Comparison of ENCODE assay signal across 9 cellular contexts in genomic region chr2:3576325-3576630, GRCh38. TPM values are rescaled to one million over a fixed set of nuclear protein-coding genes. Genes with fewer than 3 reads are reported as not detected.
A peak's percentile ranks its signal among the peaks of the same experiment; 100 is the strongest.
DNase-seq lines count a peak whose midpoint lies in the region; ATAC-seq and TF ChIP-seq lines count a peak whose summit lies in the region.
"Not testable (repeated sequence)": the region's sequence is repeated elsewhere in the genome, so short reads cannot be mapped to it uniquely, and the experiment has no call there.
"Had no signal": no experiment of that assay in that cellular context is flagged by ENCODE, and none has a peak within 500 bp of the region (broad histone marks: within the 10 kb centered on the region; RNA-seq: fewer than 3 reads in every experiment).

No MANE protein-coding gene starts in this region.

- 64 to 77% methylated on average over 10 of the region's 10 CpGs for WGBS in lung, 2 donors
- no CpG with 5 or more reads among the region's 10 CpGs for WGBS in trophoblast cell (ENCODE audit: extremely low coverage, insufficient coverage, insufficient read length)
- 55 to 68% methylated on average over 10 of the region's 10 CpGs for WGBS in transverse colon (ENCODE audit: low coverage in 1 of 2), 2 donors

- H3K18ac ChIP-seq in trophoblast cell (ENCODE audit: low read length), result not testable (repeated sequence)

- not testable (repeated sequence) for H2AK5ac ChIP-seq in trophoblast cell (ENCODE audit: low read length)

- H2AFZ ChIP-seq in trophoblast cell (ENCODE audit: insufficient read depth, low read length, poor library complexity), result not testable (repeated sequence)

- H3K4me1 ChIP-seq in Caco-2 (peaks cover 17% of the 10 kb centered on the region), lung (ENCODE audit: control insufficient read depth in 2 of 2, insufficient read depth in 2 of 2, low read length in 2 of 2) (peaks cover 4 to 28% of the 10 kb centered on the region in 2 donors), transverse colon (peaks cover 14 to 36% (median 32%) of the 10 kb centered on the region in 4 donors)
- H3K4me1 ChIP-seq in trophoblast cell (ENCODE audit: control insufficient read depth in 1 of 2, insufficient read depth in 2 of 2, low read length in 2 of 2), result not testable (repeated sequence)

- not testable (repeated sequence) for H3K14ac ChIP-seq in trophoblast cell (ENCODE audit: low read length)

- not testable (repeated sequence) for H3K36me3 ChIP-seq in Caco-2 (ENCODE audit: control insufficient read depth, insufficient read depth, low read length)
- peaks cover 58% of the 10 kb centered on the region for H3K36me3 ChIP-seq in MG63
- peaks cover 46% of the 10 kb centered on the region for H3K36me3 ChIP-seq in brain microvascular endothelial cell (replicated peaks)
- H3K36me3 ChIP-seq in lung (ENCODE audit: control insufficient read depth in 2 of 2, insufficient read depth in 2 of 2, low read length in 2 of 2), result peaks cover 7 to 27% of the 10 kb centered on the region in 2 donors
- H3K36me3 ChIP-seq in trophoblast cell (ENCODE audit: control insufficient read depth in 1 of 2, insufficient read depth in 2 of 2, low read length in 2 of 2), result peaks cover 14 to 29% of the 10 kb centered on the region in 2 experiments
- H3K36me3 ChIP-seq in transverse colon, result peaks cover 0 to 46% (median 15%) of the 10 kb centered on the region in 4 donors

- H2BK5ac ChIP-seq in trophoblast cell (ENCODE audit: low read depth, low read length, poor library complexity), result not testable (repeated sequence)

- H3K4me2 ChIP-seq in trophoblast cell (ENCODE audit: low read length), result peak overlapping the region; percentile 92

- not testable (repeated sequence) for H3K9me3 Mint-ChIP-seq in Caco-2 (ENCODE audit: unreplicated experiment); activated CD4-positive, alpha-beta T cell treated with anti-CD3 and anti-CD28 coated beads, Interleukin-2, amount 10 ng/mL, durations not matched to agents 7 days and 5 days

- peak overlapping the region; percentile 95 for H3K4me3 Mint-ChIP-seq in Caco-2 (ENCODE audit: unreplicated experiment)
- peak overlapping the region; percentile 89 for H3K4me3 Mint-ChIP-seq in activated CD4-positive, alpha-beta T cell treated with anti-CD3 and anti-CD28 coated beads, Interleukin-2, amount 10 ng/mL, durations not matched to agents 7 days and 5 days

- BruUV-seq in Caco-2 (replicated peaks; lab: Mats Ljungman, UMichigan), result not testable (repeated sequence)

- H3K4me3 ChIP-seq in Caco-2 (ENCODE audit: low read depth, low read length) (peak overlapping the region; percentile 97), MG63 (peak overlapping the region; percentile 93), brain microvascular endothelial cell (ENCODE audit: low read depth, low read length) (peak overlapping the region; percentile 94), fibroblast of pulmonary artery (replicated peaks; ENCODE audit: low read depth, low read length) (peak overlapping the region; percentile 80), lung (peak overlapping the region; percentile 80), trophoblast cell (ENCODE audit: low read depth, low read length) (peak overlapping the region; percentile 99), transverse colon (peak overlapping the region in 3 of 4 donors; percentile 65 to 74 (median 72))

- H4K8ac ChIP-seq in trophoblast cell (ENCODE audit: low read depth, low read length), result not testable (repeated sequence)

- POLR2A ChIA-PET in Caco-2 (lab: Charles Lee), result interaction anchor here (0.8 to 1.7 kb wide), 3 partner anchors 18 to 93 kb away, joined by 3 to 22 read pairs (median 3); partner anchors contain the start of gene RNASEH1
- POLR2A ChIA-PET in activated CD4-positive, alpha-beta T cell treated with anti-CD3 and anti-CD28 coated beads, Interleukin-2, amount 10 ng/mL, durations not matched to agents 7 days and 5 days (lab: Charles Lee), result interaction anchor here (2.2 kb wide), 1 partner anchor 18 kb away, joined by 6 read pairs; the partner anchor contains the start of gene RNASEH1

- H4K91ac ChIP-seq in trophoblast cell (ENCODE audit: low read depth, low read length), result not testable (repeated sequence)

- not testable (repeated sequence) for TF ChIP-seq CTCF in Caco-2 (IDR thresholded peaks at IDR 0.05; ENCODE audit: insufficient read depth in 1 of 2, low read depth in 1 of 2, low read length in 1 of 2, severe bottlenecking in 1 of 2, unreplicated experiment in 1 of 2); brain microvascular endothelial cell (IDR thresholded peaks at IDR 0.05; ENCODE audit: low read depth, low read length, missing control alignments); fibroblast of pulmonary artery (IDR thresholded peaks at IDR 0.05; ENCODE audit: low read length, missing control alignments); lung (IDR thresholded peaks at IDR 0.05; ENCODE audit: control extremely low read depth, extremely low read depth); transverse colon (IDR thresholded peaks at IDR 0.05)

- H2BK120ac ChIP-seq in trophoblast cell (ENCODE audit: insufficient read depth, low read length, poor library complexity), result not testable (repeated sequence)

- H3K4me1 Mint-ChIP-seq in Caco-2 (ENCODE audit: low read depth, unreplicated experiment), result peaks cover 34% of the 10 kb centered on the region
- H3K4me1 Mint-ChIP-seq in activated CD4-positive, alpha-beta T cell treated with anti-CD3 and anti-CD28 coated beads, Interleukin-2, amount 10 ng/mL, durations not matched to agents 7 days and 5 days, result peaks cover 55% of the 10 kb centered on the region

- ATAC-seq in lung (ENCODE audit: insufficient read depth, low FRiP score), result not testable (repeated sequence)

- not testable (repeated sequence) for TF ChIP-seq EP300 in transverse colon (IDR thresholded peaks at IDR 0.05; ENCODE audit: low read depth)

- H2BK12ac ChIP-seq in trophoblast cell (ENCODE audit: low read length), result not testable (repeated sequence)

- H3K36me3 Mint-ChIP-seq in Caco-2 (ENCODE audit: insufficient read depth, unreplicated experiment), result peaks cover 68% of the 10 kb centered on the region
- H3K36me3 Mint-ChIP-seq in activated CD4-positive, alpha-beta T cell treated with anti-CD3 and anti-CD28 coated beads, Interleukin-2, amount 10 ng/mL, durations not matched to agents 7 days and 5 days (ENCODE audit: low read depth), result peaks cover 54% of the 10 kb centered on the region

- TF ChIP-seq POLR2A in transverse colon (IDR thresholded peaks at IDR 0.05), result not testable (repeated sequence)

- H3K23ac ChIP-seq in trophoblast cell (ENCODE audit: low read length), result not testable (repeated sequence)

- peak overlapping the region; percentile 95 for H3K9ac ChIP-seq in trophoblast cell (ENCODE audit: low read length)

- not testable (repeated sequence) for H3K27me3 ChIP-seq in Caco-2 (replicated peaks; ENCODE audit: control insufficient read depth, insufficient read depth, low read length); MG63; brain microvascular endothelial cell (replicated peaks); lung (ENCODE audit: control insufficient read depth, insufficient read depth); trophoblast cell (ENCODE audit: insufficient read depth, low read length); transverse colon

- peak overlapping the region; percentile 87 for H3K4ac ChIP-seq in trophoblast cell (ENCODE audit: low read depth, low read length)

- H3K9me3 ChIP-seq in Caco-2; MG63; lung (ENCODE audit: control insufficient read depth in 2 of 2, insufficient read depth in 1 of 2, low read length in 1 of 2); trophoblast cell (ENCODE audit: insufficient read depth, low read depth, low read length); transverse colon: not testable (repeated sequence)

- H3K27ac ChIP-seq in brain microvascular endothelial cell, result peak overlapping the region; percentile 74
- H3K27ac ChIP-seq in lung (ENCODE audit: low read depth in 1 of 2, low read length in 1 of 2); trophoblast cell (ENCODE audit: low read depth, low read length): not testable (repeated sequence)
- H3K27ac ChIP-seq in transverse colon, result peak overlapping the region; percentile 87 to 91 (median 90)

- peaks cover 12% of the 10 kb centered on the region for H3K79me1 ChIP-seq in trophoblast cell (ENCODE audit: low read length)

- H3K27me3 Mint-ChIP-seq in Caco-2 (ENCODE audit: insufficient read depth, unreplicated experiment); activated CD4-positive, alpha-beta T cell treated with anti-CD3 and anti-CD28 coated beads, Interleukin-2, amount 10 ng/mL, durations not matched to agents 7 days and 5 days: not testable (repeated sequence)

- in situ Hi-C loops in brain microvascular endothelial cell (cut with HindIII; ENCODE audit: low pct_ligation_motif_present, low sequenced_read_pairs); transverse colon (cut with MboI; ENCODE audit: low pct_ligation_motif_present in 1 of 4, low pct_unique_long_range_greater_than_20kb in 1 of 4, low sequenced_read_pairs in 3 of 4): not testable (repeated sequence)

- peaks cover 14% of the 10 kb centered on the region for H3K79me2 ChIP-seq in trophoblast cell (ENCODE audit: control insufficient read depth, insufficient read depth, low read length, poor library complexity)

- not testable (repeated sequence) for H4K12ac ChIP-seq in trophoblast cell (ENCODE audit: low read depth, low read length)

- CTCF ChIA-PET in Caco-2 (lab: Charles Lee), result interaction anchor here (0.6 kb wide), 1 partner anchor 152 kb away, joined by 3 read pairs; no protein-coding TSS in a partner anchor
- CTCF ChIA-PET in activated CD4-positive, alpha-beta T cell treated with anti-CD3 and anti-CD28 coated beads, Interleukin-2, amount 10 ng/mL, durations not matched to agents 7 days and 5 days (lab: Charles Lee), result not testable (repeated sequence)

- H3K27ac Mint-ChIP-seq in Caco-2 (ENCODE audit: unreplicated experiment), result peak overlapping the region; percentile 96
- peak overlapping the region; percentile 91 for H3K27ac Mint-ChIP-seq in activated CD4-positive, alpha-beta T cell treated with anti-CD3 and anti-CD28 coated beads, Interleukin-2, amount 10 ng/mL, durations not matched to agents 7 days and 5 days

- not testable (repeated sequence) for DNase-seq in Caco-2; MG63; activated CD4-positive, alpha-beta T cell treated with anti-CD3 and anti-CD28 coated beads, Interleukin-2, amount 10 ng/mL, durations not matched to agents 7 days and 5 days; brain microvascular endothelial cell; fibroblast of pulmonary artery (ENCODE audit: low read depth); lung (ENCODE audit: low spot score); trophoblast cell; transverse colon

- intact Hi-C loops in Caco-2 (cut with micrococcal nuclease; ENCODE audit: unreplicated experiment), result loop anchor here (5.0 kb wide), 1 partner anchor 154 kb away; no protein-coding TSS in a partner anchor
- intact Hi-C loops in transverse colon (cut with DNase I; ENCODE audit: low total_unique reads), result not testable (repeated sequence)

RNA-seq across cellular contexts. Expression of gene RPS7, which starts 1.2 kb away (rescaled TPM):
- total RNA-seq in Caco-2 (2022) (2,077 and 2,101 TPM in 2 replicates), lung (1,000 to 10,000 TPM; 1,011 to 1,210 TPM), transverse colon (1,000 to 10,000 TPM; 1,279 to 3,433 (median 2,045) TPM)
- total RNA-seq in MG63 (2014; rRNA removed; shearing (Covaris generic); ENCODE audit: low replicate concordance), result 3,110 and 4,078 TPM in 2 replicates
- total RNA-seq in activated CD4-positive, alpha-beta T cell treated with anti-CD3 and anti-CD28 coated beads, Interleukin-2, amount 10 ng/mL, durations not matched to agents 7 days and 5 days, result 1,000 to 10,000 TPM; 1,311 to 1,331 TPM
- polyA plus RNA-seq in lung, result 1,000 to 10,000 TPM; 1,447 to 3,656 TPM
- polyA plus RNA-seq in trophoblast cell (2013), result 2,783 and 2,826 TPM in 2 replicates

RNA-seq across cellular contexts. Expression of gene RNASEH1, which starts 18.1 kb away (rescaled TPM):
- total RNA-seq in Caco-2 (2022) (41.5 and 47.1 TPM in 2 replicates), lung (10 to 100 TPM; 13.2 to 24.5 TPM), transverse colon (10 to 100 TPM in 2 of 4 donors, 1 to 10 TPM in 2; 7.4 to 12.4 (median 11.0) TPM)
- 26.0 and 71.0 TPM in 2 replicates for total RNA-seq in MG63 (2014; rRNA removed; shearing (Covaris generic); ENCODE audit: low replicate concordance)
- 10 to 100 TPM; 18.7 to 26.0 TPM for total RNA-seq in activated CD4-positive, alpha-beta T cell treated with anti-CD3 and anti-CD28 coated beads, Interleukin-2, amount 10 ng/mL, durations not matched to agents 7 days and 5 days
- polyA plus RNA-seq in lung, result 10 to 100 TPM in 1 of 2 donors, 1 to 10 TPM in 1; 9.6 to 17.3 TPM
- 17.5 and 18.4 TPM in 2 replicates for polyA plus RNA-seq in trophoblast cell (2013)

RNA-seq across cellular contexts. Expression of gene COLEC11, which starts 18.6 kb away (rescaled TPM):
- total RNA-seq in Caco-2 (2022) (not detected in 2 replicates), lung (1 to 10 TPM in 1 of 2 donors, under 1 TPM in 1; 0.71 to 2.0 TPM), transverse colon (1 to 10 TPM in 2 of 4 donors, not detected in 2; 1.6 to 2.0 TPM)
- total RNA-seq in MG63 (2014; rRNA removed; shearing (Covaris generic); ENCODE audit: low replicate concordance), result 2.1 TPM in 1 of 2 replicates, not detected in the other
- total RNA-seq in activated CD4-positive, alpha-beta T cell treated with anti-CD3 and anti-CD28 coated beads, Interleukin-2, amount 10 ng/mL, durations not matched to agents 7 days and 5 days, result under 1 TPM in 1 of 2 experiments, not detected in 1; 0.35 TPM
- 1 to 10 TPM; 1.9 to 3.7 TPM for polyA plus RNA-seq in lung
- 0.19 and 0.29 TPM in 2 replicates for polyA plus RNA-seq in trophoblast cell (2013)
- total RNA-seq: esophagus mucosa had no signal

RNA-seq across cellular contexts. Expression of gene ADI1, which starts 56.9 kb away (rescaled TPM):
- total RNA-seq in Caco-2 (2022) (63.7 and 69.2 TPM in 2 replicates), lung (10 to 100 TPM; 52.5 to 65.2 TPM), transverse colon (100 to 1,000 TPM in 1 of 4 donors, 10 to 100 TPM in 3; 44.1 to 110 (median 78.1) TPM)
- total RNA-seq in MG63 (2014; rRNA removed; shearing (Covaris generic); ENCODE audit: low replicate concordance), result 75.8 and 78.9 TPM in 2 replicates
- total RNA-seq in activated CD4-positive, alpha-beta T cell treated with anti-CD3 and anti-CD28 coated beads, Interleukin-2, amount 10 ng/mL, durations not matched to agents 7 days and 5 days, result 10 to 100 TPM; 45.7 to 48.2 TPM
- polyA plus RNA-seq in lung, result 10 to 100 TPM; 46.8 to 59.3 TPM
- 45.0 and 46.2 TPM in 2 replicates for polyA plus RNA-seq in trophoblast cell (2013)
